Comparison of ENCODE assay signal across 21 cellular contexts in genomic region chr10:98097175-98097574, GRCh38. TPM values are rescaled to one million over a fixed set of nuclear protein-coding genes. Genes with fewer than 3 reads are reported as not detected.
DNase-seq lines count a peak whose midpoint lies in the region; ATAC-seq and TF ChIP-seq lines count a peak whose summit lies in the region.
"Had no signal": no experiment of that assay in that cellular context is flagged by ENCODE, and none has a peak within 500 bp of the region (broad histone marks: within the 10 kb centered on the region; RNA-seq: fewer than 3 reads in every experiment).

No MANE protein-coding gene starts in this region.

- TF ChIP-seq CTCF in esophagus muscularis mucosa (IDR thresholded peaks at IDR 0.05) = no peak
- no peak for TF ChIP-seq CTCF in PC-3 (conservative IDR thresholded peaks at IDR 0.05; ENCODE audit: low read depth, low read length)
- TF ChIP-seq CTCF in body of pancreas (IDR thresholded peaks at IDR 0.05) = no peak

- BruUV-seq in PC-3 (replicated peaks; lab: Mats Ljungman, UMichigan) = no TSS peak

- peaks cover 15% of the 10 kb centered on the region for H3K27me3 Mint-ChIP-seq in stimulated activated naive CD8-positive, alpha-beta T cell treated with anti-CD3 and anti-CD28 coated beads, Interleukin-15, amount 100 ng/mL, for 72 hours

- H3K9me3 ChIP-seq in esophagus muscularis mucosa (no peaks in the 10 kb centered on the region), neuronal stem cell (replicated peaks in 1 of 2; ENCODE audit: control insufficient read depth in 2 of 2, insufficient read depth in 1 of 2, low read depth in 1 of 2, low read length in 2 of 2) (no peaks in the 10 kb centered on the region), PC-3 (ENCODE audit: low read length) (no peaks in the 10 kb centered on the region), body of pancreas (no peaks in the 10 kb centered on the region)
- H3K9me3 ChIP-seq: A549, BE2C had no signal

- no peak for TF ChIP-seq EP300 in esophagus muscularis mucosa (IDR thresholded peaks at IDR 0.05)

- H3K14ac ChIP-seq in neuronal stem cell (ENCODE audit: low read length) = no peak overlapping the region

- H3K27me3 ChIP-seq in esophagus muscularis mucosa (peaks cover 0 to 21% (median 0%) of the 10 kb centered on the region in 4 donors), neuronal stem cell (ENCODE audit: control insufficient read depth in 3 of 3, insufficient read depth in 3 of 3, low read depth in 1 of 3, low read length in 3 of 3) (peaks cover 0 to 11% (median 0%) of the 10 kb centered on the region in 3 experiments), PC-3 (ENCODE audit: low read length) (peaks cover 80% of the 10 kb centered on the region), body of pancreas (no peaks in the 10 kb centered on the region)
- H3K27me3 ChIP-seq: BE2C; BLaER1 treated with 17β-estradiol and CSF1 and Interleukin-3, amounts not matched to agents 10 nM and 100 nM had no signal

- TF ChIP-seq POLR2A in esophagus muscularis mucosa (IDR thresholded peaks at IDR 0.05; ENCODE audit: low read depth) (no peak), body of pancreas (IDR thresholded peaks at IDR 0.05) (no peak)

- no peak overlapping the region for H3K4me2 ChIP-seq in neuronal stem cell (ENCODE audit: insufficient read depth, low read length, poor library complexity, severe bottlenecking)
- H3K4me2 ChIP-seq in PC-3 (ENCODE audit: low read length) = no peak overlapping the region
- H3K4me2 ChIP-seq: A549, GM23338 had no signal

- H2AFZ ChIP-seq in neuronal stem cell (ENCODE audit: low read length) (no peak overlapping the region), PC-3 (ENCODE audit: low read length) (no peak overlapping the region)
- H2AFZ ChIP-seq: GM23338 had no signal

- peak overlapping the region in 1 of 2 donors; percentile 65 for H3K27ac Mint-ChIP-seq in stimulated activated naive CD8-positive, alpha-beta T cell treated with anti-CD3 and anti-CD28 coated beads, Interleukin-15, amount 100 ng/mL, for 72 hours
- H3K27ac Mint-ChIP-seq: CD14-positive monocyte; CD4-positive, alpha-beta T cell; GM23338 had no signal

- CTCF ChIA-PET in PC-3 (lab: Charles Lee) = no interaction called here

- POLR2A ChIA-PET in PC-3 (lab: Charles Lee; ENCODE audit: unreplicated experiment) = no interaction called here

- ATAC-seq in stimulated activated naive CD8-positive, alpha-beta T cell treated with anti-CD3 and anti-CD28 coated beads, Interleukin-15, amount 100 ng/mL, for 72 hours = peak; percentile 26
- ATAC-seq in stimulated activated naive CD8-positive, alpha-beta T cell treated with anti-CD3 and anti-CD28 coated beads, Interleukin-15, Interleukin-2, amounts not matched to agents 100 U/mL and 50 U/mL, for 24 hours = no peak
- ATAC-seq in PC-3 (no peak), body of pancreas (no peak)

- peak overlapping the region; percentile 64 for H3K18ac ChIP-seq in neuronal stem cell (ENCODE audit: low read length)

- H3K36me3 ChIP-seq in esophagus muscularis mucosa (no peaks in the 10 kb centered on the region), neuronal stem cell (replicated peaks in 1 of 2; ENCODE audit: control insufficient read depth in 2 of 2, insufficient read depth in 2 of 2, low read length in 2 of 2) (no peaks in the 10 kb centered on the region), PC-3 (ENCODE audit: low read depth, low read length) (no peaks in the 10 kb centered on the region), body of pancreas (replicated peaks in 1 of 2; ENCODE audit: insufficient read depth in 1 of 2, low read depth in 2 of 2) (no peaks in the 10 kb centered on the region)
- H3K36me3 ChIP-seq: BE2C; BLaER1 treated with 17β-estradiol and CSF1 and Interleukin-3, amounts not matched to agents 10 nM and 100 nM had no signal

- no peak for DNase-seq in stimulated activated naive CD8-positive, alpha-beta T cell treated with anti-CD3 and anti-CD28 coated beads, Interleukin-15, amount 100 ng/mL, for 72 hours
- DNase-seq in stimulated activated naive CD8-positive, alpha-beta T cell treated with anti-CD3 and anti-CD28 coated beads, Interleukin-15, Interleukin-2, amounts not matched to agents 100 U/mL and 50 U/mL, for 24 hours = no peak
- DNase-seq in esophagus muscularis mucosa (ENCODE audit: extremely low spot score) (peak; percentile 81), neuronal stem cell (ENCODE audit: low spot score) (no peak), SKM-1 (lab: John Stamatoyannopoulos, UW; ENCODE audit: unreplicated experiment) (no peak), PC-3 (no peak), body of pancreas (no peak)
- DNase-seq: 8988T; ACHN; AML-193; BE2C; Calu3; CD4-positive, alpha-beta T cell; CD8-positive, alpha-beta memory T cell; GF-D8; H7; HCEC 1CT had no signal

- H2BK12ac ChIP-seq in neuronal stem cell (ENCODE audit: low read length) = no peak overlapping the region

- no peak overlapping the region for H3K4me3 Mint-ChIP-seq in stimulated activated naive CD8-positive, alpha-beta T cell treated with anti-CD3 and anti-CD28 coated beads, Interleukin-15, amount 100 ng/mL, for 72 hours
- H3K4me3 Mint-ChIP-seq: CD4-positive, alpha-beta T cell; CD8-positive, alpha-beta memory T cell; GM23338 had no signal

- no peaks in the 10 kb centered on the region for H3K9me3 Mint-ChIP-seq in stimulated activated naive CD8-positive, alpha-beta T cell treated with anti-CD3 and anti-CD28 coated beads, Interleukin-15, amount 100 ng/mL, for 72 hours
- H3K9me3 Mint-ChIP-seq: CD4-positive, alpha-beta T cell; CD8-positive, alpha-beta memory T cell; GM23338 had no signal

- no peaks in the 10 kb centered on the region for H3K9me2 ChIP-seq in PC-3 (replicated peaks; ENCODE audit: low read length)

- no peak overlapping the region for H4K8ac ChIP-seq in neuronal stem cell (ENCODE audit: low read depth, low read length)

- H3K4me1 ChIP-seq in esophagus muscularis mucosa (no peaks in the 10 kb centered on the region), neuronal stem cell (ENCODE audit: control insufficient read depth in 2 of 2, insufficient read depth in 1 of 2, low read depth in 1 of 2, low read length in 2 of 2) (peaks cover 0 to 12% of the 10 kb centered on the region in 2 donors), PC-3 (ENCODE audit: insufficient read depth, low read length) (no peaks in the 10 kb centered on the region), body of pancreas (no peaks in the 10 kb centered on the region)
- H3K4me1 ChIP-seq: A549, BE2C had no signal

- H2AK5ac ChIP-seq in neuronal stem cell (ENCODE audit: low read depth, low read length) = no peak overlapping the region

- no peaks in the 10 kb centered on the region for H4K20me1 ChIP-seq in PC-3 (ENCODE audit: low read length)
- H4K20me1 ChIP-seq: BLaER1 treated with 17β-estradiol and CSF1 and Interleukin-3, amounts not matched to agents 10 nM and 100 nM had no signal

- H3K4me3 ChIP-seq in esophagus muscularis mucosa (no peak overlapping the region), neuronal stem cell (ENCODE audit: low read length in 2 of 2) (no peak overlapping the region), PC-3 (ENCODE audit: low read length) (no peak overlapping the region), body of pancreas (no peak overlapping the region)
- H3K4me3 ChIP-seq: A549; BLaER1 treated with 17β-estradiol and CSF1 and Interleukin-3, amounts not matched to agents 10 nM and 100 nM; GM23338 had no signal

- no peaks in the 10 kb centered on the region for H3K79me2 ChIP-seq in PC-3 (ENCODE audit: low read length)

- H3K4ac ChIP-seq in neuronal stem cell (ENCODE audit: low read length) = no peak overlapping the region

- H3K23ac ChIP-seq in neuronal stem cell (ENCODE audit: low read depth, low read length, poor library complexity) = no peak overlapping the region

- H3F3A ChIP-seq in PC-3 (ENCODE audit: low read length, unreplicated experiment) = no peaks in the 10 kb centered on the region

- no peak overlapping the region for H2BK15ac ChIP-seq in neuronal stem cell (ENCODE audit: low read length)

- no peaks in the 10 kb centered on the region for H3K4me1 Mint-ChIP-seq in stimulated activated naive CD8-positive, alpha-beta T cell treated with anti-CD3 and anti-CD28 coated beads, Interleukin-15, amount 100 ng/mL, for 72 hours
- H3K4me1 Mint-ChIP-seq: CD14-positive monocyte; CD8-positive, alpha-beta memory T cell had no signal

- no peak overlapping the region for H4K91ac ChIP-seq in neuronal stem cell (ENCODE audit: low read depth, low read length, poor library complexity)

- no peak overlapping the region for H3K27ac ChIP-seq in esophagus muscularis mucosa (replicated peaks in 1 of 4)
- no peak overlapping the region for H3K27ac ChIP-seq in neuronal stem cell (replicated peaks; ENCODE audit: low read length)
- H3K27ac ChIP-seq in PC-3 (ENCODE audit: low read length) = no peak overlapping the region
- no peak overlapping the region for H3K27ac ChIP-seq in body of pancreas
- H3K27ac ChIP-seq: A549 had no signal

- H2BK5ac ChIP-seq in neuronal stem cell (ENCODE audit: low read length) = no peak overlapping the region

- H3K9ac ChIP-seq in neuronal stem cell (ENCODE audit: low read depth, low read length, poor library complexity) = no peak overlapping the region
- no peak overlapping the region for H3K9ac ChIP-seq in PC-3 (ENCODE audit: low read length)
- H3K9ac ChIP-seq: BLaER1 treated with 17β-estradiol and CSF1 and Interleukin-3, amounts not matched to agents 10 nM and 100 nM had no signal

- no peak overlapping the region for H2BK120ac ChIP-seq in neuronal stem cell (ENCODE audit: low read depth, low read length)

- 64% methylated on average over 8 of the region's 8 CpGs for WGBS in esophagus muscularis mucosa
- no CpG with 5 or more reads among the region's 8 CpGs for WGBS in neuronal stem cell (ENCODE audit: extremely low coverage in 2 of 2, insufficient read length in 2 of 2, insufficient replicate concordance in 1 of 2), 2 donors
- 51 to 61% methylated on average over 4 to 8 of the region's 8 CpGs for WGBS in body of pancreas, 2 donors

- no peaks in the 10 kb centered on the region for H3K79me1 ChIP-seq in neuronal stem cell (ENCODE audit: low read depth, low read length)

- intact Hi-C loops in esophagus muscularis mucosa (cut with DNase I) (no loop called here), PC-3 (cut with micrococcal nuclease) (no loop called here), body of pancreas (cut with DNase I) (no loop called here)

RNA-seq across cellular contexts. Expression of gene R3HCC1L, which starts 37.3 kb away (rescaled TPM):
- total RNA-seq in esophagus muscularis mucosa (10 to 100 TPM in 1 of 4 donors, 1 to 10 TPM in 3; 9.0 to 11.6 (median 9.9) TPM), PC-3 (2014; rRNA removed) (11.7 and 15.3 TPM in 2 replicates), body of pancreas (10 to 100 TPM in 1 of 2 donors, 1 to 10 TPM in 1; 9.9 to 10.9 TPM)
- 11.6 TPM for polyA plus RNA-seq in neuronal stem cell (2013, experiment 1 of 2)
- polyA plus RNA-seq in neuronal stem cell (2013, experiment 2 of 2) = 12.3 TPM
